ENCODE assay signal across 21 cellular contexts in the genomic region with DNA sequence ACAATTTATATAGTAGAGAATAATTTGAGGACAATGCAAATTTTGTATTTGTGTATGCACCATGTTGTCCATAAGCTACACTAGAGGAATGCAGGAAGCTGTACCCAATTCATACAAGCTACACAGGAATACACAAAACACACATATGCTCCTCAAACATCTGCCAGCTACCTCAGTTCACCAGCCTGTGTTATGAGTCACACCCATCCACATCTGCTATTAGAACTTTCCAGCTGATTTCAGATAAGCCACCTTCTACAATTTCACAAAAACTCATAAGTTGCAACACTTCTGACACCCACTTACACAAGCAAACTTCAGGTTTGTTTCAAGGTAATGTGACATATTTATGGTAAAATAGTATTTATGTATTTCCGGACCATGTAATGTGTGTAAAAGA.
"Had no signal": no experiment of that assay in that cellular context is flagged by ENCODE, and none has a peak within 500 bp of the region (broad histone marks: within the 10 kb centered on the region; RNA-seq: fewer than 3 reads in every experiment).

No MANE protein-coding gene starts in this region.

- ATAC-seq: activated T-cell treated with anti-CD3 and anti-CD28 coated beads, Interleukin-2, amount 50 U/mL, for 4 hours; foreskin keratinocyte; left lobe of liver; lower lobe of right lung; mucosa of descending colon; stimulated activated naive CD8-positive, alpha-beta T cell treated with anti-CD3 and anti-CD28 coated beads, Interleukin-15, Interleukin-2, amounts not matched to agents 100 U/mL and 50 U/mL, for 24 hours; T-helper 17 cell; upper lobe of right lung had no signal

- H3K36me3 ChIP-seq: esophagus squamous epithelium, lower lobe of right lung, spleen, thyroid gland, upper lobe of right lung had no signal

- H3K9me3 ChIP-seq: esophagus squamous epithelium, lower lobe of right lung, mucosa of descending colon, spleen, thyroid gland, upper lobe of right lung had no signal

- H3K27ac ChIP-seq: coronary artery, esophagus squamous epithelium, foreskin keratinocyte, lower lobe of right lung, spleen, thyroid gland, upper lobe of right lung had no signal

- H3K27me3 ChIP-seq: esophagus squamous epithelium, foreskin keratinocyte, spleen, thyroid gland, upper lobe of right lung had no signal

- H3K4me3 ChIP-seq: coronary artery, esophagus squamous epithelium, lower lobe of right lung, mucosa of descending colon, spleen, thyroid gland, upper lobe of right lung had no signal

- DNase-seq: activated CD4-positive, alpha-beta T cell treated with anti-CD3 and anti-CD28 coated beads for 4 hours; activated CD4-positive, alpha-beta T cell treated with anti-CD3 and anti-CD28 coated beads, Interleukin-2, amount 50 U/mL, for 48 hours; activated CD4-positive, CD25-positive, alpha-beta regulatory T cell; activated CD8-positive, alpha-beta memory T cell treated with anti-CD3 and anti-CD28 coated beads, Interleukin-2, amount 50 U/mL, for 48 hours; activated naive CD4-positive, alpha-beta T cell; activated T-cell treated with anti-CD3 and anti-CD28 coated beads, Interleukin-2, amount 50 U/mL, for 4 hours; esophagus squamous epithelium; kidney; lower lobe of right lung; mesendoderm; mucosa of descending colon; retina; spleen; stimulated activated CD4-positive, alpha-beta T cell treated with anti-CD3 and anti-CD28 coated beads, Interleukin-4, amount 100 ng/mL, for 24 hours; stimulated activated naive CD8-positive, alpha-beta T cell treated with anti-CD3 and anti-CD28 coated beads, Interleukin-15, Interleukin-2, amounts not matched to agents 100 U/mL and 50 U/mL, for 24 hours; T-helper 17 cell; thyroid gland; upper lobe of right lung had no signal

- H3K4me1 ChIP-seq: esophagus squamous epithelium, foreskin keratinocyte, lower lobe of right lung, spleen, thyroid gland, upper lobe of right lung had no signal
